Comparison of ENCODE assay signal across 8 cellular contexts in genomic region chr18:77000527-77000926, GRCh38.
DNase-seq lines count a peak whose midpoint lies in the region; ATAC-seq and TF ChIP-seq lines count a peak whose summit lies in the region.

No MANE protein-coding gene starts in this region.

- TF ChIP-seq POLR2A in adrenal gland (IDR thresholded peaks at IDR 0.05): no peak

- no peak overlapping the region for H3K27ac ChIP-seq in SK-N-SH (ENCODE audit: low read depth in 2 of 2, low read length in 1 of 2)
- no peak overlapping the region for H3K27ac ChIP-seq in adrenal gland
- no peak overlapping the region for H3K27ac ChIP-seq in right cardiac atrium (ENCODE audit: low read length)

- H3K9me2 ChIP-seq in SK-N-SH: no peaks in the 10 kb centered on the region

- 32% methylated on average over 11 of the region's 11 CpGs for WGBS in SK-N-SH (ENCODE audit: low lambda C conversion rate)
- WGBS in adrenal gland, 4 donors: 14 to 21% (median 17%) methylated on average over 11 of the region's 11 CpGs
- WGBS in right cardiac atrium: 15% methylated on average over 11 of the region's 11 CpGs

- H3K79me2 ChIP-seq in SK-N-SH (ENCODE audit: insufficient read depth): no peaks in the 10 kb centered on the region

- ATAC-seq in right cardiac atrium (no peak), HG03045 (IDR thresholded peaks at IDR 0.05; ENCODE audit: unreplicated experiment) (no peak)

- in situ Hi-C loops in Caki2 (cut with HindIII; ENCODE audit: low pct_unique_long_range_greater_than_20kb, low sequenced_read_pairs): no loop called here

- no peaks in the 10 kb centered on the region for H3K4me1 ChIP-seq in SK-N-SH (ENCODE audit: control insufficient read depth in 1 of 2, insufficient read depth in 2 of 2, low read depth in 1 of 2, low read length in 1 of 2)
- H3K4me1 ChIP-seq in adrenal gland (replicated peaks in 1 of 2): peaks cover 0 to 5% of the 10 kb centered on the region in 2 donors
- no peaks in the 10 kb centered on the region for H3K4me1 ChIP-seq in right cardiac atrium (ENCODE audit: control insufficient read depth, insufficient read depth, low read length)

- DNase-seq in Caki2 (ENCODE audit: low read depth) (peak; percentile 15), HCEC 1CT (peak; percentile 4), SK-N-SH (peak; percentile 82), adrenal gland (peak in 6 of 7 donors; percentile 41 to 76 (median 54)), right cardiac atrium (peak; percentile 63 to 83 (median 81)), MG63 (no peak)
- DNase-seq in stimulated activated CD4-positive, alpha-beta T cell treated with anti-CD3 and anti-CD28 coated beads, Interleukin-12 subunit alpha, Interleukin-12 subunit beta, amount 100 ng/mL, for 4 hours: peak; percentile 51

- no peak overlapping the region; a peak in 1 of 4 replicates for H3K4me3 ChIP-seq in SK-N-SH (ENCODE audit: low read depth in 2 of 2, low read length in 1 of 2)
- no peak overlapping the region for H3K4me3 ChIP-seq in adrenal gland
- H3K4me3 ChIP-seq in right cardiac atrium (ENCODE audit: low read length): peak overlapping the region; percentile 48
- H3K4me3 ChIP-seq in MG63: no peak overlapping the region

- H3K9me3 ChIP-seq in SK-N-SH (no peaks in the 10 kb centered on the region), adrenal gland (replicated peaks in 1 of 3) (no peaks in the 10 kb centered on the region), right cardiac atrium (ENCODE audit: control insufficient read depth, low read length) (no peaks in the 10 kb centered on the region), MG63 (no peaks in the 10 kb centered on the region)

- no peak overlapping the region for H2AFZ ChIP-seq in SK-N-SH (ENCODE audit: low read depth)

- H3K9ac ChIP-seq in SK-N-SH: no peak overlapping the region

- POLR2A ChIA-PET in SK-N-SH (lab: Yijun Ruan, JAX): no interaction called here

- no peaks in the 10 kb centered on the region for H4K20me1 ChIP-seq in SK-N-SH (ENCODE audit: insufficient read depth)

- H3F3A ChIP-seq in SK-N-SH (replicated peaks; ENCODE audit: insufficient read depth): no peaks in the 10 kb centered on the region

- CTCF ChIA-PET in SK-N-SH (lab: Yijun Ruan, JAX): interaction anchor here (0.7 to 8.5 kb wide), 43 partner anchors 9 to 1255 kb away, joined by 3 to 87 read pairs (median 5); no protein-coding TSS in a partner anchor

- TF ChIP-seq EP300 in SK-N-SH (IDR thresholded peaks at IDR 0.05; ENCODE audit: borderline replicate concordance in 1 of 2, low read depth in 1 of 2, low read length in 1 of 2): no peak

- peaks cover 4% of the 10 kb centered on the region; the same call in 1 of the 2 replicates for H3K27me3 ChIP-seq in SK-N-SH (ENCODE audit: insufficient read depth)
- H3K27me3 ChIP-seq in adrenal gland: no peaks in the 10 kb centered on the region
- no peaks in the 10 kb centered on the region for H3K27me3 ChIP-seq in right cardiac atrium (ENCODE audit: control insufficient read depth, insufficient read depth)
- no peaks in the 10 kb centered on the region for H3K27me3 ChIP-seq in MG63

- TF ChIP-seq CTCF in SK-N-SH (IDR thresholded peaks at IDR 0.05): peak; percentile 99
- TF ChIP-seq CTCF in adrenal gland (IDR thresholded peaks at IDR 0.05): peak; percentile 84 to 98 (median 96)

- intact Hi-C loops in adrenal gland (cut with DNase I) (loop anchor here in 1 of 2 donors (10.0 kb wide), 1 partner anchor 204 kb away; no protein-coding TSS in a partner anchor), right cardiac atrium (cut with DNase I) (loop anchor here (5.0 to 10.0 kb wide), 5 partner anchors 54 to 644 kb away; no protein-coding TSS in a partner anchor)

- no peak overlapping the region for H3K4me2 ChIP-seq in SK-N-SH

- peak; percentile 85 for TF ChIP-seq RAD21 in SK-N-SH (IDR thresholded peaks at IDR 0.05; ENCODE audit: low read length)

- no peaks in the 10 kb centered on the region for H3K36me3 ChIP-seq in SK-N-SH (replicated peaks in 1 of 2; ENCODE audit: control insufficient read depth in 1 of 2, insufficient read depth in 2 of 2, low read length in 1 of 2)
- H3K36me3 ChIP-seq in adrenal gland (replicated peaks in 1 of 2): no peaks in the 10 kb centered on the region
- no peaks in the 10 kb centered on the region for H3K36me3 ChIP-seq in MG63

TF ChIP-seq in SK-N-SH, 30 proteins besides CTCF, POLR2A, EP300 and RAD21:
- TF ChIP-seq, protein P1, sequence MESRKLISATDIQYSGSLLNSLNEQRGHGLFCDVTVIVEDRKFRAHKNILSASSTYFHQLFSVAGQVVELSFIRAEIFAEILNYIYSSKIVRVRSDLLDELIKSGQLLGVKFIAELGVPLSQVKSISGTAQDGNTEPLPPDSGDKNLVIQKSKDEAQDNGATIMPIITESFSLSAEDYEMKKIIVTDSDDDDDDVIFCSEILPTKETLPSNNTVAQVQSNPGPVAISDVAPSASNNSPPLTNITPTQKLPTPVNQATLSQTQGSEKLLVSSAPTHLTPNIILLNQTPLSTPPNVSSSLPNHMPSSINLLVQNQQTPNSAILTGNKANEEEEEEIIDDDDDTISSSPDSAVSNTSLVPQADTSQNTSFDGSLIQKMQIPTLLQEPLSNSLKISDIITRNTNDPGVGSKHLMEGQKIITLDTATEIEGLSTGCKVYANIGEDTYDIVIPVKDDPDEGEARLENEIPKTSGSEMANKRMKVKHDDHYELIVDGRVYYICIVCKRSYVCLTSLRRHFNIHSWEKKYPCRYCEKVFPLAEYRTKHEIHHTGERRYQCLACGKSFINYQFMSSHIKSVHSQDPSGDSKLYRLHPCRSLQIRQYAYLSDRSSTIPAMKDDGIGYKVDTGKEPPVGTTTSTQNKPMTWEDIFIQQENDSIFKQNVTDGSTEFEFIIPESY (IDR thresholded peaks at IDR 0.05; ENCODE audit: borderline replicate concordance, low read depth): no peak
- peak; percentile 94 for TF ChIP-seq SMC3 (IDR thresholded peaks at IDR 0.05; ENCODE audit: low read depth, low read length)
TF ChIP-seq in SK-N-SH: peak in this region for 1.
